9 cellular contexts compared by ENCODE assay signal in the genomic region with DNA sequence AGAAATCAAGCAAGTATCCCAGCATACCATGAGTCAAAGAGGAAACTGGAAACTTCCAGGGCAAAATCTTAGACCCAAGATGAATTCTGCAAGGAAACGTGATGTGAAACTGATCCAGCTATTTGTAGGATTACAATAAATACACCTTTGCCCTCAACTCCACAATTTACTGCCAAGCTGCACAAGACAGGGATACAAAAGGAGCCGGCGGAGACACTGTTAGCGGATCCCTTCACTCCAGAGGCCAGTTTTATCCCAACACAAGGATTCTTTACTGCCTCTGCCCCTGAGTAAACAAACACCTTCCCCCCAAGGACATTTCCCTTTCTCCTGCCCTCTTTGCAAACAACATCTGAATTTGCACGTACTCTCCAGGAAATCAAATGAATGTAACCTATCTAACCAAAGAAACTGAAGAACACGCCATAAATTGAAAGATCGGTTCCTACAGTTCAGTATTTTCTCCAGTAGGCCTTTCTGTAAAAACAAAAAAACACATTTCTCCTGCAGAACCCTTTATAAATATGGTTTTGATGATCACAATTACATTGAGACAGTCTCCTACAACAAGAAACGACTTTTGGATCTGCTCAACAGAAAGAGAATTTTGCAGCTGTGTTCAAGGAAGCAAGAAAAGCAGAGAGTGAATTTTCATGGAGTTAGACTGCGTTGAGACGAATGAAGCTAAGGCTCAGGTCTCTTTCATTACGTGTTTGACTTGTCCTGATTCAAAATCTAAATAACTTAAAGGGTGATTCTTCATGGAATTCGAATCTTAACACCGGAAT. TPM values are rescaled to one million over a fixed set of nuclear protein-coding genes. Genes with fewer than 3 reads are reported as not detected.
A peak's percentile ranks its signal among the peaks of the same experiment; 100 is the strongest.
DNase-seq lines count a peak whose midpoint lies in the region; ATAC-seq and TF ChIP-seq lines count a peak whose summit lies in the region.
"Had no signal": no experiment of that assay in that cellular context is flagged by ENCODE, and none has a peak within 500 bp of the region (broad histone marks: within the 10 kb centered on the region; RNA-seq: fewer than 3 reads in every experiment).

No MANE protein-coding gene starts in this region.

- peaks cover 0 to 74% (median 40%) of the 10 kb centered on the region in 45 donors for H3K27me3 ChIP-seq in dorsolateral prefrontal cortex
- no peaks in the 10 kb centered on the region for H3K27me3 ChIP-seq in neuron (ENCODE audit: insufficient read depth, low read length)

- H3K4me3 ChIP-seq in NB4 (ENCODE audit: low read depth, low read length) (peak overlapping the region; percentile 49), dorsolateral prefrontal cortex (peak overlapping the region in 38 of 59 donors; percentile 32 to 72 (median 62)), neuron (ENCODE audit: low read length) (peak overlapping the region; percentile 54)

- TF ChIP-seq POLR2A in NB4 (IDR thresholded peaks at IDR 0.05; ENCODE audit: extremely low read depth, insufficient read length) = no peak

- TF ChIP-seq CTCF in NB4 (IDR thresholded peaks at IDR 0.05; ENCODE audit: low read depth, low read length) (no peak), dorsolateral prefrontal cortex (IDR thresholded peaks at IDR 0.05 in 54 of 56, conservative IDR thresholded peaks at IDR 0.05 in 2 of 56; ENCODE audit: low read depth in 1 of 56, partially characterized antibody in 56 of 56) (no peak)

- H3K27ac ChIP-seq in dorsolateral prefrontal cortex = peak overlapping the region in 27 of 59 donors; percentile 0 to 77 (median 46)

- peaks cover 22% of the 10 kb centered on the region for H3K36me3 ChIP-seq in neuron (ENCODE audit: insufficient read depth, low read length)

- peak overlapping the region; percentile 59 for H2AFZ ChIP-seq in neuron (ENCODE audit: low read depth, low read length)

- no peak for ATAC-seq in GM18517 (IDR thresholded peaks at IDR 0.05; ENCODE audit: unreplicated experiment)

- intact Hi-C loops in dorsolateral prefrontal cortex (cut with DNase I) (loop anchor here in 1 of 2 donors (5.0 kb wide), 1 partner anchor 66 kb away; no protein-coding TSS in a partner anchor), posterior vena cava (cut with DNase I) (no loop called here)

- peaks cover 35% of the 10 kb centered on the region for H3K4me1 ChIP-seq in neuron (ENCODE audit: insufficient read depth, low read length)

- DNase-seq in NCI-H146 treated with DMSO at 0.1 percent for 48 hours (lab: John Stamatoyannopoulos, UW; ENCODE audit: unreplicated experiment) = peak; percentile 40
- no peak for DNase-seq in NCI-H146 (lab: John Stamatoyannopoulos, UW)
- peak; percentile 1 for DNase-seq in NB4 (ENCODE audit: low read depth)
- no peak for DNase-seq in dorsolateral prefrontal cortex
- no peak for DNase-seq in posterior vena cava (ENCODE audit: low spot score)
- no peak for DNase-seq in anterior cingulate cortex (lab: John Stamatoyannopoulos, UW)

- no peaks in the 10 kb centered on the region for H3K9me3 ChIP-seq in neuron (ENCODE audit: low read length)

RNA-seq across cellular contexts. Expression of gene CBX2, which starts 1.4 kb away (rescaled TPM):
- total RNA-seq in dorsolateral prefrontal cortex (1 to 10 TPM in 103 of 120 experiments, under 1 TPM in 16, not detected in 1; 0.44 to 4.2 (median 1.8) TPM), posterior vena cava (1 to 10 TPM; 1.6 to 1.8 TPM)

RNA-seq across cellular contexts. Expression of gene CBX8, which starts 20.3 kb away (rescaled TPM):
- total RNA-seq in dorsolateral prefrontal cortex (10 to 100 TPM in 2 of 120 experiments, 1 to 10 TPM in 118; 1.5 to 10.3 (median 5.0) TPM), posterior vena cava (1 to 10 TPM; 4.4 to 5.1 TPM)

RNA-seq across cellular contexts. Expression of gene ENPP7, which starts 45.8 kb away (rescaled TPM):
- total RNA-seq in dorsolateral prefrontal cortex (under 1 TPM in 1 of 120 experiments, not detected in 119; 0.42 TPM), posterior vena cava (not detected)
- total RNA-seq: myocyte had no signal

Comparison
In these comparisons a context has a peak if more than half of its experiments do, and no peak if none do; other contexts are left out.
1. DNase-seq: peak in NCI-H146 treated with DMSO at 0.1 percent for 48 hours (single experiment) and NB4 (single experiment); none in NCI-H146 (single experiment), dorsolateral prefrontal cortex (0 of 10), posterior vena cava (single experiment) and anterior cingulate cortex (0 of 58).
2. Peak in every context shown above with its lines, with median percentiles within 50 percentile points of each other: H3K4me3 ChIP-seq.